Comparison of ENCODE assay signal across 23 cellular contexts in the genomic region with DNA sequence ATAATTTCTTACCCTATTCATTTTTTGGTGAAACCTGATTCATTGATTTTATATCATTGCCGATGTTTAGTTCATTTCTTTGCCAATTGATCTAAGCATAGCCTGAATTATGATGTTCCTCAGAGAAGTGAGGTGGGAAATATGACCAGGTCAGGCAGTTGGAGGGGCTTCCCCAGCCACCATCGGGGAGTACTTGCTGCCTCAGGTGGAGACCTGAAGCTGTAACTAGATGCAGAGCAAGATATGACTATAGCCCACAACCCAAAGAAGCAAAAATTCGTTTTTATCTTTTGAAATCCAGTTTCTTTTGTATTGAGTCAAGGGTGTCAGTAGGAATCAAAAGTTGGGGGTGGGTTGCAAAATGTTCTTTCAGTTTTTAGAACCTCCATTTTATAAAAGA. TPM values are rescaled to one million over a fixed set of nuclear protein-coding genes. Genes with fewer than 3 reads are reported as not detected.
DNase-seq lines count a peak whose midpoint lies in the region; ATAC-seq and TF ChIP-seq lines count a peak whose summit lies in the region.
"Had no signal": no experiment of that assay in that cellular context is flagged by ENCODE, and none has a peak within 500 bp of the region (broad histone marks: within the 10 kb centered on the region; RNA-seq: fewer than 3 reads in every experiment).

No MANE protein-coding gene starts in this region.

- H2BK20ac ChIP-seq in H9 (ENCODE audit: low read depth, low read length, poor library complexity, severe bottlenecking) = no peak overlapping the region

- no peak overlapping the region for H3K4me3 Mint-ChIP-seq in activated CD8-positive, alpha-beta T cell treated with anti-CD3 and anti-CD28 coated beads for 36 hours
- H3K4me3 Mint-ChIP-seq in activated CD8-positive, alpha-beta T cell treated with anti-CD3 and anti-CD28 coated beads, Interleukin-2, amount 10 ng/mL, durations not matched to agents 7 days and 5 days = no peak overlapping the region
- no peak overlapping the region for H3K4me3 Mint-ChIP-seq in activated naive CD8-positive, alpha-beta T cell treated with anti-CD3 and anti-CD28 coated beads, Interleukin-2, amount 50 U/mL, for 24 hours
- H3K4me3 Mint-ChIP-seq in stimulated activated effector memory CD8-positive, alpha-beta T cell treated with anti-CD3 and anti-CD28 coated beads, Interleukin-12 subunit alpha, Interleukin-12 subunit beta, amount 100 ng/mL, for 72 hours = no peak overlapping the region
- no peak overlapping the region for H3K4me3 Mint-ChIP-seq in H9
- H3K4me3 Mint-ChIP-seq: CD4-positive, CD25-positive, alpha-beta regulatory T cell had no signal

- no peaks in the 10 kb centered on the region for H3K9me2 ChIP-seq in Loucy (replicated peaks; ENCODE audit: low read depth, low read length)

- no peak overlapping the region for H3K4me3 ChIP-seq in Loucy (ENCODE audit: low read length, poor library complexity, severe bottlenecking)
- H3K4me3 ChIP-seq: BLaER1 had no signal

- no peak overlapping the region for H2AK5ac ChIP-seq in H9 (ENCODE audit: insufficient read length, low read length)

- peak; percentile 48 for ATAC-seq in activated CD8-positive, alpha-beta T cell treated with anti-CD3 and anti-CD28 coated beads for 36 hours
- ATAC-seq in activated CD8-positive, alpha-beta T cell treated with anti-CD3 and anti-CD28 coated beads, Interleukin-2, amount 10 ng/mL, durations not matched to agents 7 days and 5 days = no peak
- peak; percentile 65 for ATAC-seq in activated naive CD8-positive, alpha-beta T cell treated with anti-CD3 and anti-CD28 coated beads, Interleukin-2, amount 50 U/mL, for 24 hours
- ATAC-seq in stimulated activated effector memory CD8-positive, alpha-beta T cell treated with anti-CD3 and anti-CD28 coated beads, Interleukin-12 subunit alpha, Interleukin-12 subunit beta, amount 100 ng/mL, for 72 hours = peak; percentile 81
- no peak for ATAC-seq in GM19035 (IDR thresholded peaks at IDR 0.05; ENCODE audit: unreplicated experiment)
- ATAC-seq: HepG2 had no signal

- H3K36me3 ChIP-seq in Loucy (ENCODE audit: insufficient read depth, low read length) = no peaks in the 10 kb centered on the region
- H3K36me3 ChIP-seq: BLaER1 had no signal

- H3K9ac ChIP-seq in Loucy (ENCODE audit: low read depth, low read length, poor library complexity, severe bottlenecking) (no peak overlapping the region), H9 (ENCODE audit: extremely low read depth, insufficient read length, low read length) (no peak overlapping the region)
- H3K9ac ChIP-seq: BLaER1 had no signal

- no peaks in the 10 kb centered on the region for H3K23me2 ChIP-seq in H9 (ENCODE audit: insufficient read length, low read depth, low read length, poor library complexity, severe bottlenecking)

- H4K20me1 ChIP-seq in Loucy (ENCODE audit: insufficient read depth, low read length, poor library complexity, severe bottlenecking) = no peaks in the 10 kb centered on the region
- H4K20me1 ChIP-seq in H9 (ENCODE audit: control insufficient read depth, insufficient read depth, insufficient read length) = no peaks in the 10 kb centered on the region
- H4K20me1 ChIP-seq: BLaER1 had no signal

- H3K36me3 Mint-ChIP-seq in activated CD8-positive, alpha-beta T cell treated with anti-CD3 and anti-CD28 coated beads for 36 hours (ENCODE audit: low read depth) = no peaks in the 10 kb centered on the region
- H3K36me3 Mint-ChIP-seq in activated CD8-positive, alpha-beta T cell treated with anti-CD3 and anti-CD28 coated beads, Interleukin-2, amount 10 ng/mL, durations not matched to agents 7 days and 5 days (ENCODE audit: low read depth) = peaks cover 4% of the 10 kb centered on the region
- no peaks in the 10 kb centered on the region for H3K36me3 Mint-ChIP-seq in activated naive CD8-positive, alpha-beta T cell treated with anti-CD3 and anti-CD28 coated beads, Interleukin-2, amount 50 U/mL, for 24 hours (ENCODE audit: low read depth)
- H3K36me3 Mint-ChIP-seq in stimulated activated effector memory CD8-positive, alpha-beta T cell treated with anti-CD3 and anti-CD28 coated beads, Interleukin-12 subunit alpha, Interleukin-12 subunit beta, amount 100 ng/mL, for 72 hours = peaks cover 12% of the 10 kb centered on the region
- H3K36me3 Mint-ChIP-seq in H9 (ENCODE audit: insufficient read depth in 1 of 3, low read depth in 3 of 3) = no peaks in the 10 kb centered on the region
- H3K36me3 Mint-ChIP-seq: CD4-positive, CD25-positive, alpha-beta regulatory T cell had no signal

- no peaks in the 10 kb centered on the region for H3F3A ChIP-seq in Loucy (ENCODE audit: low read depth)

- peaks cover 2% of the 10 kb centered on the region for H3K27me3 Mint-ChIP-seq in activated CD8-positive, alpha-beta T cell treated with anti-CD3 and anti-CD28 coated beads for 36 hours
- H3K27me3 Mint-ChIP-seq in activated CD8-positive, alpha-beta T cell treated with anti-CD3 and anti-CD28 coated beads, Interleukin-2, amount 10 ng/mL, durations not matched to agents 7 days and 5 days (ENCODE audit: low read depth) = peaks cover 30% of the 10 kb centered on the region
- peaks cover 2% of the 10 kb centered on the region for H3K27me3 Mint-ChIP-seq in activated naive CD8-positive, alpha-beta T cell treated with anti-CD3 and anti-CD28 coated beads, Interleukin-2, amount 50 U/mL, for 24 hours
- peaks cover 13% of the 10 kb centered on the region for H3K27me3 Mint-ChIP-seq in H9 (ENCODE audit: low read depth)

- DNase-seq in activated CD8-positive, alpha-beta T cell treated with anti-CD3 and anti-CD28 coated beads for 36 hours = peak; percentile 27
- no peak for DNase-seq in activated CD8-positive, alpha-beta T cell treated with anti-CD3 and anti-CD28 coated beads, Interleukin-2, amount 10 ng/mL, durations not matched to agents 7 days and 5 days
- DNase-seq in activated naive CD8-positive, alpha-beta T cell treated with anti-CD3 and anti-CD28 coated beads, Interleukin-2, amount 50 U/mL, for 24 hours = no peak
- DNase-seq in stimulated activated effector memory CD8-positive, alpha-beta T cell treated with anti-CD3 and anti-CD28 coated beads, Interleukin-12 subunit alpha, Interleukin-12 subunit beta, amount 100 ng/mL, for 72 hours (ENCODE audit: low spot score in 2 of 2) = no peak
- no peak for DNase-seq in H9
- no peak for DNase-seq in effector CD4-positive, alpha-beta T cell
- DNase-seq: CD4-positive, CD25-positive, alpha-beta regulatory T cell; Karpas-422; MV-4-11; NCI-H1105; NCI-H1436 treated with DMSO at 0.1 percent for 48 hours; NCI-H1930; NCI-H2107; NCI-H524 treated with DMSO at 0.1 percent for 48 hours; NCI-H774; SIG-M5 had no signal

- TF ChIP-seq CTCF in activated CD8-positive, alpha-beta T cell treated with anti-CD3 and anti-CD28 coated beads for 36 hours (IDR thresholded peaks at IDR 0.05) = no peak
- no peak for TF ChIP-seq CTCF in Loucy (conservative IDR thresholded peaks at IDR 0.05; ENCODE audit: low read length)
- TF ChIP-seq CTCF in H9 (conservative IDR thresholded peaks at IDR 0.05) = no peak

- no peak overlapping the region for H3K27ac Mint-ChIP-seq in activated CD8-positive, alpha-beta T cell treated with anti-CD3 and anti-CD28 coated beads for 36 hours
- H3K27ac Mint-ChIP-seq in activated CD8-positive, alpha-beta T cell treated with anti-CD3 and anti-CD28 coated beads, Interleukin-2, amount 10 ng/mL, durations not matched to agents 7 days and 5 days = no peak overlapping the region
- no peak overlapping the region for H3K27ac Mint-ChIP-seq in activated naive CD8-positive, alpha-beta T cell treated with anti-CD3 and anti-CD28 coated beads, Interleukin-2, amount 50 U/mL, for 24 hours
- H3K27ac Mint-ChIP-seq in stimulated activated effector memory CD8-positive, alpha-beta T cell treated with anti-CD3 and anti-CD28 coated beads, Interleukin-12 subunit alpha, Interleukin-12 subunit beta, amount 100 ng/mL, for 72 hours = peak overlapping the region; percentile 60
- H3K27ac Mint-ChIP-seq in H9 = peak overlapping the region in 1 of 3 experiments; percentile 82; a peak in 1 of 7 replicates
- H3K27ac Mint-ChIP-seq: CD4-positive, CD25-positive, alpha-beta regulatory T cell had no signal

- H3K4me1 ChIP-seq in Loucy (ENCODE audit: insufficient read depth, low read length, poor library complexity, severe bottlenecking) = peaks cover 39% of the 10 kb centered on the region
- no peaks in the 10 kb centered on the region for H3K4me1 ChIP-seq in H9 (ENCODE audit: insufficient read depth, low read length)

- peak overlapping the region; percentile 21; the same call in 1 of the 2 replicates for H2AFZ ChIP-seq in Loucy (ENCODE audit: low read length)
- no peak overlapping the region for H2AFZ ChIP-seq in H9 (ENCODE audit: low read length)

- H3K9me3 ChIP-seq in Loucy (ENCODE audit: insufficient read depth, low read depth, low read length) (no peaks in the 10 kb centered on the region), H9 (ENCODE audit: control insufficient read depth, low read depth, low read length) (no peaks in the 10 kb centered on the region)

- H3K14ac ChIP-seq in H9 (ENCODE audit: insufficient read depth, low read length) = no peak overlapping the region

- H3K27me3 ChIP-seq in Loucy (ENCODE audit: insufficient read depth, low read length, poor library complexity, severe bottlenecking) (no peaks in the 10 kb centered on the region), H9 (ENCODE audit: insufficient read depth, low read length) (no peaks in the 10 kb centered on the region)

- H3K56ac ChIP-seq in H9 (ENCODE audit: insufficient read length, low read depth, low read length) = no peak overlapping the region

- no peak overlapping the region for H2BK120ac ChIP-seq in H9 (ENCODE audit: low read depth, low read length, poor library complexity, severe bottlenecking)

- H3K79me1 ChIP-seq in H9 (ENCODE audit: insufficient read depth, low read depth, low read length, poor library complexity, severe bottlenecking) = no peaks in the 10 kb centered on the region

- H3K4me2 ChIP-seq in Loucy (ENCODE audit: low read depth, low read length, poor library complexity, severe bottlenecking) (no peak overlapping the region), H9 (ENCODE audit: insufficient read depth, insufficient read length, low read length) (no peak overlapping the region)
- H3K4me2 ChIP-seq: BLaER1 had no signal

- intact Hi-C loops in activated CD8-positive, alpha-beta T cell treated with anti-CD3 and anti-CD28 coated beads for 36 hours (cut with micrococcal nuclease) = loop anchor here (5.0 kb wide), 1 partner anchor 228 kb away; no protein-coding TSS in a partner anchor

- no peak overlapping the region for H3K4ac ChIP-seq in H9 (ENCODE audit: low read depth, low read length)

- peaks cover 6% of the 10 kb centered on the region; the same call in 1 of the 2 replicates for H3K79me2 ChIP-seq in Loucy (ENCODE audit: insufficient read depth, low read length)
- H3K79me2 ChIP-seq in H9 (ENCODE audit: insufficient read depth, low read length) = no peaks in the 10 kb centered on the region

- H3K4me1 Mint-ChIP-seq in activated CD8-positive, alpha-beta T cell treated with anti-CD3 and anti-CD28 coated beads for 36 hours (ENCODE audit: low read depth) = peaks cover 9% of the 10 kb centered on the region
- H3K4me1 Mint-ChIP-seq in activated CD8-positive, alpha-beta T cell treated with anti-CD3 and anti-CD28 coated beads, Interleukin-2, amount 10 ng/mL, durations not matched to agents 7 days and 5 days (ENCODE audit: low read depth) = peaks cover 14% of the 10 kb centered on the region
- H3K4me1 Mint-ChIP-seq in activated naive CD8-positive, alpha-beta T cell treated with anti-CD3 and anti-CD28 coated beads, Interleukin-2, amount 50 U/mL, for 24 hours = peaks cover 16% of the 10 kb centered on the region
- H3K4me1 Mint-ChIP-seq in stimulated activated effector memory CD8-positive, alpha-beta T cell treated with anti-CD3 and anti-CD28 coated beads, Interleukin-12 subunit alpha, Interleukin-12 subunit beta, amount 100 ng/mL, for 72 hours = peaks cover 48% of the 10 kb centered on the region
- peaks cover 17% of the 10 kb centered on the region in 2 experiments for H3K4me1 Mint-ChIP-seq in H9

- no peak overlapping the region for H2BK15ac ChIP-seq in H9 (ENCODE audit: low read depth, low read length)

- CTCF ChIA-PET in activated CD8-positive, alpha-beta T cell treated with anti-CD3 and anti-CD28 coated beads for 36 hours (lab: Charles Lee) = no interaction called here
- CTCF ChIA-PET in activated CD8-positive, alpha-beta T cell treated with anti-CD3 and anti-CD28 coated beads, Interleukin-2, amount 10 ng/mL, durations not matched to agents 7 days and 5 days (lab: Charles Lee) = interaction anchor here (0.8 to 1.6 kb wide), 3 partner anchors 8 to 279 kb away, joined by 4 to 5 read pairs (median 5); partner anchors contain the start of gene PTGDR

- H3K9me3 Mint-ChIP-seq in activated CD8-positive, alpha-beta T cell treated with anti-CD3 and anti-CD28 coated beads for 36 hours = no peaks in the 10 kb centered on the region
- no peaks in the 10 kb centered on the region for H3K9me3 Mint-ChIP-seq in activated CD8-positive, alpha-beta T cell treated with anti-CD3 and anti-CD28 coated beads, Interleukin-2, amount 10 ng/mL, durations not matched to agents 7 days and 5 days (ENCODE audit: insufficient read depth)
- H3K9me3 Mint-ChIP-seq in activated naive CD8-positive, alpha-beta T cell treated with anti-CD3 and anti-CD28 coated beads, Interleukin-2, amount 50 U/mL, for 24 hours = no peaks in the 10 kb centered on the region
- H3K9me3 Mint-ChIP-seq in stimulated activated effector memory CD8-positive, alpha-beta T cell treated with anti-CD3 and anti-CD28 coated beads, Interleukin-12 subunit alpha, Interleukin-12 subunit beta, amount 100 ng/mL, for 72 hours = no peaks in the 10 kb centered on the region
- no peaks in the 10 kb centered on the region for H3K9me3 Mint-ChIP-seq in H9

- H2BK12ac ChIP-seq in H9 (ENCODE audit: insufficient read length, low read depth, low read length) = no peak overlapping the region

- POLR2A ChIA-PET in activated CD8-positive, alpha-beta T cell treated with anti-CD3 and anti-CD28 coated beads for 36 hours (lab: Charles Lee) = no interaction called here
- POLR2A ChIA-PET in activated CD8-positive, alpha-beta T cell treated with anti-CD3 and anti-CD28 coated beads, Interleukin-2, amount 10 ng/mL, durations not matched to agents 7 days and 5 days (lab: Charles Lee) = no interaction called here

- H3K23ac ChIP-seq in H9 (ENCODE audit: insufficient read length, low read depth, low read length) = no peak overlapping the region

- no CpG with 5 or more reads among the region's 3 CpGs for WGBS in H9 (ENCODE audit: extremely low coverage, insufficient read length, low lambda C conversion rate)

- H4K91ac ChIP-seq in H9 (ENCODE audit: insufficient read length, low read depth, low read length) = no peak overlapping the region

- no peak overlapping the region for H2BK5ac ChIP-seq in H9 (ENCODE audit: insufficient read length, low read length)

- H3K18ac ChIP-seq in H9 (ENCODE audit: insufficient read length, low read depth, low read length) = no peak overlapping the region

- no peak overlapping the region for H4K5ac ChIP-seq in H9 (ENCODE audit: insufficient read length, low read depth, low read length)

- H3T11ph ChIP-seq in H9 (ENCODE audit: low read length) = no peak overlapping the region

- no peak overlapping the region for H4K8ac ChIP-seq in H9 (replicated peaks; ENCODE audit: insufficient read length, low read depth, low read length)

- no peak overlapping the region for H3K27ac ChIP-seq in H9 (ENCODE audit: insufficient read length, low read depth, low read length)
- H3K27ac ChIP-seq: BLaER1 had no signal

RNA-seq across cellular contexts. Expression of gene PTGDR, which starts 7.9 kb away (rescaled TPM):
- under 1 TPM; 0.13 to 0.43 TPM for total RNA-seq in activated CD8-positive, alpha-beta T cell treated with anti-CD3 and anti-CD28 coated beads for 36 hours
- total RNA-seq in activated CD8-positive, alpha-beta T cell treated with anti-CD3 and anti-CD28 coated beads, Interleukin-2, amount 10 ng/mL, durations not matched to agents 7 days and 5 days = 1 to 10 TPM in 1 of 2 experiments, under 1 TPM in 1; 0.68 to 1.0 TPM
- total RNA-seq in H9 (2021) = not detected in 2 replicates
- total RNA-seq: G401, HepG2, HT1080, M059J had no signal

RNA-seq across cellular contexts. Expression of gene PTGER2, which starts 38.7 kb away (rescaled TPM):
- 10 to 100 TPM; 19.5 to 19.9 TPM for total RNA-seq in activated CD8-positive, alpha-beta T cell treated with anti-CD3 and anti-CD28 coated beads for 36 hours
- total RNA-seq in activated CD8-positive, alpha-beta T cell treated with anti-CD3 and anti-CD28 coated beads, Interleukin-2, amount 10 ng/mL, durations not matched to agents 7 days and 5 days = 100 to 1,000 TPM; 116 to 119 TPM
- total RNA-seq in H9 (2021) = 0.68 and 1.0 TPM in 2 replicates
- total RNA-seq: HepG2, HT1080 had no signal

Comparison
In these comparisons a context has a peak if more than half of its experiments do, and no peak if none do; other contexts are left out.
1. ATAC-seq: peak in activated CD8-positive, alpha-beta T cell treated with anti-CD3 and anti-CD28 coated beads for 36 hours (single experiment), activated naive CD8-positive, alpha-beta T cell treated with anti-CD3 and anti-CD28 coated beads, Interleukin-2, amount 50 U/mL, for 24 hours (single experiment) and stimulated activated effector memory CD8-positive, alpha-beta T cell treated with anti-CD3 and anti-CD28 coated beads, Interleukin-12 subunit alpha, Interleukin-12 subunit beta, amount 100 ng/mL, for 72 hours (single experiment); none in activated CD8-positive, alpha-beta T cell treated with anti-CD3 and anti-CD28 coated beads, Interleukin-2, amount 10 ng/mL, durations not matched to agents 7 days and 5 days (single experiment) and GM19035 (single experiment).
2. RNA of gene PTGER2, which starts 38.7 kb away (total RNA-seq): 116 to 119 TPM in activated CD8-positive, alpha-beta T cell treated with anti-CD3 and anti-CD28 coated beads, Interleukin-2, amount 10 ng/mL, durations not matched to agents 7 days and 5 days and 19.5 to 19.9 TPM in activated CD8-positive, alpha-beta T cell treated with anti-CD3 and anti-CD28 coated beads for 36 hours; 0.68 to 1.0 TPM in H9; every median in the first group is over 10 times any median in the second.